24 cellular contexts compared by ENCODE assay signal in the genomic region with DNA sequence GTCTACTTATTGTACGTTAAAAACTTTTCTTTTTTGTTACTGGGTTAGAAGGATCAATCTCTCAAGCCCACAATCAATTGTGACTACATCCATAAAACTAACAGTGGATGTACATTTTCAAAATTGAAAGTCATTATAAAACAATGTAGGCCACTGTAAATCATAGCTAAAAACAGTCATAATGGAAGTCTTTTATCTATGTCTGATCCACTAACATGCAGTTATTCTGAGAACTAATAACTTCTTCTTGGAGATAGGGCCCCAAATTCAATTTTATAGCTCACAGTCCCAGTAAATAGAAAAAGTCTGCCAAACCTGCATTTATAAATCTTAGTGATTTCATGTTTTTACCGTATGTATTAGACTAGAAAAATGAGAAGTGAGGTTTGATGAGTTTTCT.
"Had no signal": no experiment of that assay in that cellular context is flagged by ENCODE, and none has a peak within 500 bp of the region (broad histone marks: within the 10 kb centered on the region; RNA-seq: fewer than 3 reads in every experiment).

No MANE protein-coding gene starts in this region.

- H3K9me3 ChIP-seq: ovary, psoas muscle, right lobe of liver, sigmoid colon, stomach, thoracic aorta, thyroid gland, tibial nerve, upper lobe of left lung, vagina had no signal

- H3K27me3 ChIP-seq: neural progenitor cell, ovary, right lobe of liver, sigmoid colon, stomach, thyroid gland, tibial nerve, upper lobe of left lung, vagina had no signal

- ATAC-seq: psoas muscle; right cardiac atrium; right lobe of liver; stimulated activated effector memory CD8-positive, alpha-beta T cell treated with anti-CD3 and anti-CD28 coated beads, Interleukin-12 subunit alpha, Interleukin-12 subunit beta, amount 100 ng/mL, for 72 hours; stimulated activated naive B cell treated with anti-CD40 and anti-IgM and Interleukin-4, amounts not matched to agents 10 μg/mL and 1 μg/mL and 100 μg/mL, for 72 hours had no signal

- H3K4me2 ChIP-seq: neural progenitor cell had no signal

- H2AFZ ChIP-seq: neural progenitor cell, parathyroid adenoma had no signal

- H3K4me3 ChIP-seq: neural progenitor cell, ovary, psoas muscle, right lobe of liver, sigmoid colon, stomach, thoracic aorta, thyroid gland, tibial nerve, upper lobe of left lung, vagina had no signal

- H3K79me2 ChIP-seq: parathyroid adenoma had no signal

- H3K4me1 ChIP-seq: parathyroid adenoma, psoas muscle, right lobe of liver, sigmoid colon, stomach, thyroid gland, tibial nerve, upper lobe of left lung, vagina had no signal

- H3K27ac ChIP-seq: neural progenitor cell, ovary, parathyroid adenoma, psoas muscle, right lobe of liver, sigmoid colon, stomach, thoracic aorta, thyroid gland, tibial nerve, upper lobe of left lung, vagina had no signal

- H3K9ac ChIP-seq: neural progenitor cell, parathyroid adenoma had no signal

- DNase-seq: occipital lobe; ovary; posterior cingulate gyrus; psoas muscle; right cardiac atrium; right lobe of liver; sigmoid colon; small intestine; stimulated activated CD4-positive, alpha-beta T cell treated with anti-CD3 and anti-CD28 coated beads, Interleukin-15, amount 100 ng/mL, for 24 hours; stimulated activated CD4-positive, alpha-beta T cell treated with anti-CD3 and anti-CD28 coated beads, Interleukin-2, amount 100 ng/mL, for 24 hours; stimulated activated CD4-positive, alpha-beta T cell treated with anti-CD3 and anti-CD28 coated beads, Interleukin-2, amount 100 ng/mL, for 48 hours; stimulated activated CD4-positive, alpha-beta T cell treated with anti-CD3 and anti-CD28 coated beads, Interleukin-4, amount 100 ng/mL, for 24 hours; stimulated activated naive B cell treated with anti-CD40 and anti-IgM and Interleukin-4, amounts not matched to agents 10 μg/mL and 1 μg/mL and 100 μg/mL, for 72 hours; stimulated activated naive CD4-positive, alpha-beta T cell treated with Interleukin-2 at 50 U/mL for 16 hours; stomach; thyroid gland; trophoblast cell; upper lobe of left lung had no signal

- H3K36me3 ChIP-seq: neural progenitor cell, ovary, right lobe of liver, sigmoid colon, stomach, thoracic aorta, thyroid gland, tibial nerve, upper lobe of left lung, vagina had no signal
